8 cellular contexts compared by ENCODE assay signal in genomic region chr2:139605668-139606067, GRCh38.
"Had no signal": no experiment of that assay in that cellular context is flagged by ENCODE, and none has a peak within 500 bp of the region (broad histone marks: within the 10 kb centered on the region; RNA-seq: fewer than 3 reads in every experiment).

No MANE protein-coding gene starts in this region.

- H3K27me3 Mint-ChIP-seq: IgD-negative memory B cell had no signal

- H3K36me3 Mint-ChIP-seq: IgD-negative memory B cell had no signal

- ATAC-seq: K562 had no signal

- H3K4me3 ChIP-seq: K562 had no signal

- H3K27ac ChIP-seq: HL-60, KMS-11 had no signal

- H3K9ac ChIP-seq: KMS-11 had no signal

- H3K27ac Mint-ChIP-seq: IgD-negative memory B cell had no signal

- FAIRE-seq: HTR-8/SVneo, K562 had no signal

- H3K4me2 ChIP-seq: KMS-11 had no signal

- H3K4me3 Mint-ChIP-seq: IgD-negative memory B cell had no signal

- DNase-seq: IMR-90, KBM-7, KG1 had no signal
